ENCODE assay signal across 35 cellular contexts in the genomic region with DNA sequence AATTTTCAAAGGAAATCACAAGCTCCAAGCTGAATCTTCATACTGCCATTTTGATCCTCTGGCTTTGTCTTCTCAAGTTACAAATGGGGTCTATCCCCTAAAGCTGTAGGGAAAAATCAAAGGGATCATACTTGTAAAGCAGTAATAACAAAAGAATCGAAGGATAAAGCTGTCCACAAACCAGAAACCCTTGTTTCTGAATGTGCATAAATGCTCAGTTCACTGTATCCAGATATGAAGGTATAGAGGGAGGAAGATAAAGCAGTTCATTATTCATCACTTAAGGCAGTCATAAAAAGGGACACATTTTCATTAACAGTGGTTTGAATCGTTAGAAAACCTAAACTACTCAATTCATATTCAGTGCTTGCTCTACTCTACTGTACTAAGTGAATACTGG.
"Had no signal": no experiment of that assay in that cellular context is flagged by ENCODE, and none has a peak within 500 bp of the region (broad histone marks: within the 10 kb centered on the region; RNA-seq: fewer than 3 reads in every experiment).

No MANE protein-coding gene starts in this region.

- DNase-seq: activated effector memory CD4-positive, alpha-beta T cell treated with anti-CD3 and anti-CD28 coated beads, Interleukin-2, amount 50 U/mL, for 16 hours; activated effector memory CD4-positive, alpha-beta T cell treated with Interleukin-2 at 50 U/mL for 16 hours; activated gamma-delta T cell; activated gamma-delta T cell treated with Interleukin-2 at 50 U/mL for 16 hours; activated naive CD4-positive, alpha-beta T cell; activated naive CD4-positive, alpha-beta T cell treated with anti-CD3 and anti-CD28 coated beads for 36 hours; activated naive CD4-positive, alpha-beta T cell treated with anti-CD3 and anti-CD28 coated beads, Interleukin-2, amount 10 ng/mL, durations not matched to agents 7 days and 5 days; activated naive CD4-positive, alpha-beta T cell treated with anti-CD3 and anti-CD28 coated beads, Interleukin-2, amount 50 U/mL, for 16 hours; activated naive CD4-positive, alpha-beta T cell treated with Interleukin-2 at 50 U/mL for 16 hours; activated naive CD8-positive, alpha-beta T cell treated with anti-CD3 and anti-CD28 coated beads for 36 hours; activated naive CD8-positive, alpha-beta T cell treated with anti-CD3 and anti-CD28 coated beads, Interleukin-2, amount 10 ng/mL, durations not matched to agents 7 days and 5 days; activated naive CD8-positive, alpha-beta T cell treated with anti-CD3 and anti-CD28 coated beads, Interleukin-2, amount 50 U/mL, for 24 hours; activated T-cell treated with anti-CD3 and anti-CD28 coated beads, Interleukin-2, amount 50 U/mL, for 24 hours; activated T-cell treated with anti-CD3 and anti-CD28 coated beads, Interleukin-2, amount 50 U/mL, for 4 hours; activated T-cell treated with anti-CD3 and anti-CD28 coated beads, Interleukin-2, amount 50 U/mL, for 48 hours; activated T-cell treated with anti-CD3 and anti-CD28 coated beads, Interleukin-2, amount 50 U/mL, for 72 hours; adrenal gland; amniotic stem cell; amygdala; anterior cingulate cortex; aorta; body of pancreas; brain microvascular endothelial cell; caudate nucleus; central memory CD4-positive, alpha-beta T cell; cerebellar nuclear complex had no signal

- H3K27me3 Mint-ChIP-seq: activated naive CD4-positive, alpha-beta T cell treated with anti-CD3 and anti-CD28 coated beads, Interleukin-2, amount 10 ng/mL, durations not matched to agents 7 days and 5 days; activated naive CD4-positive, alpha-beta T cell treated with anti-CD3 and anti-CD28 coated beads, Interleukin-2, amount 50 U/mL, for 24 hours; activated naive CD8-positive, alpha-beta T cell; activated naive CD8-positive, alpha-beta T cell treated with anti-CD3 and anti-CD28 coated beads for 36 hours; activated naive CD8-positive, alpha-beta T cell treated with anti-CD3 and anti-CD28 coated beads, Interleukin-2, amount 10 ng/mL, durations not matched to agents 7 days and 5 days; activated naive CD8-positive, alpha-beta T cell treated with anti-CD3 and anti-CD28 coated beads, Interleukin-2, amount 50 U/mL, for 24 hours; activated T-helper 17 cell treated with anti-CD3 and anti-CD28 coated beads, Interleukin-2, amount 50 U/mL, for 72 hours; brain; central memory CD8-positive, alpha-beta T cell had no signal

- H3K4me1 Mint-ChIP-seq: activated naive CD4-positive, alpha-beta T cell treated with anti-CD3 and anti-CD28 coated beads, Interleukin-2, amount 10 ng/mL, durations not matched to agents 7 days and 5 days; activated naive CD4-positive, alpha-beta T cell treated with anti-CD3 and anti-CD28 coated beads, Interleukin-2, amount 50 U/mL, for 24 hours; activated naive CD8-positive, alpha-beta T cell treated with anti-CD3 and anti-CD28 coated beads for 36 hours; activated naive CD8-positive, alpha-beta T cell treated with anti-CD3 and anti-CD28 coated beads, Interleukin-2, amount 10 ng/mL, durations not matched to agents 7 days and 5 days; activated naive CD8-positive, alpha-beta T cell treated with anti-CD3 and anti-CD28 coated beads, Interleukin-2, amount 50 U/mL, for 24 hours; activated T-helper 17 cell treated with anti-CD3 and anti-CD28 coated beads, Interleukin-2, amount 50 U/mL, for 72 hours; central memory CD8-positive, alpha-beta T cell had no signal

- H3K9me3 Mint-ChIP-seq: activated naive CD4-positive, alpha-beta T cell treated with anti-CD3 and anti-CD28 coated beads for 36 hours; activated naive CD4-positive, alpha-beta T cell treated with anti-CD3 and anti-CD28 coated beads, Interleukin-2, amount 10 ng/mL, durations not matched to agents 7 days and 5 days; activated naive CD4-positive, alpha-beta T cell treated with anti-CD3 and anti-CD28 coated beads, Interleukin-2, amount 50 U/mL, for 72 hours; activated naive CD8-positive, alpha-beta T cell treated with anti-CD3 and anti-CD28 coated beads for 36 hours; activated naive CD8-positive, alpha-beta T cell treated with anti-CD3 and anti-CD28 coated beads, Interleukin-2, amount 10 ng/mL, durations not matched to agents 7 days and 5 days; activated naive CD8-positive, alpha-beta T cell treated with anti-CD3 and anti-CD28 coated beads, Interleukin-2, amount 50 U/mL, for 24 hours; activated T-cell treated with anti-CD3 and anti-CD28 coated beads, Interleukin-2, amount 50 U/mL, for 24 hours; activated T-cell treated with anti-CD3 and anti-CD28 coated beads, Interleukin-2, amount 50 U/mL, for 4 hours; activated T-helper 1 cell treated with anti-CD3 and anti-CD28 coated beads, Interleukin-12 subunit alpha, Interleukin-12 subunit beta, Interleukin-2, Interleukin-4 antibody, amounts not matched to agents 30 ng/mL and 10 ng/mL and 1 ng/mL, durations not matched to agents 14 hours and 24 hours and 36 hours; activated T-helper 17 cell treated with anti-CD3 and anti-CD28 coated beads, Interleukin-2, amount 50 U/mL, for 72 hours; activated T-helper 2 cell treated with anti-CD3 and anti-CD28 coated beads, Interferon-gamma antibody, Interleukin-2, Interleukin-4, amounts not matched to agents 10 μg/mL and 5 μg/mL and 100 μg/mL, durations not matched to agents 14 hours and 24 hours and 36 hours; brain had no signal

- FAIRE-seq: bronchial epithelial cell had no signal

- H3K4me3 Mint-ChIP-seq: activated naive CD4-positive, alpha-beta T cell treated with anti-CD3 and anti-CD28 coated beads for 36 hours; activated naive CD4-positive, alpha-beta T cell treated with anti-CD3 and anti-CD28 coated beads, Interleukin-2, amount 10 ng/mL, durations not matched to agents 7 days and 5 days; activated naive CD4-positive, alpha-beta T cell treated with anti-CD3 and anti-CD28 coated beads, Interleukin-2, amount 50 U/mL, for 24 hours; activated naive CD8-positive, alpha-beta T cell; activated naive CD8-positive, alpha-beta T cell treated with anti-CD3 and anti-CD28 coated beads for 36 hours; activated naive CD8-positive, alpha-beta T cell treated with anti-CD3 and anti-CD28 coated beads, Interleukin-2, amount 10 ng/mL, durations not matched to agents 7 days and 5 days; activated naive CD8-positive, alpha-beta T cell treated with anti-CD3 and anti-CD28 coated beads, Interleukin-2, amount 50 U/mL, for 24 hours; activated T-cell treated with anti-CD3 and anti-CD28 coated beads, Interleukin-2, amount 50 U/mL, for 24 hours; activated T-cell treated with anti-CD3 and anti-CD28 coated beads, Interleukin-2, amount 50 U/mL, for 4 hours; activated T-cell treated with anti-CD3 and anti-CD28 coated beads, Interleukin-2, amount 50 U/mL, for 72 hours; activated T-helper 1 cell treated with anti-CD3 and anti-CD28 coated beads, Interleukin-12 subunit alpha, Interleukin-12 subunit beta, Interleukin-2, Interleukin-4 antibody, amounts not matched to agents 30 ng/mL and 10 ng/mL and 1 ng/mL, durations not matched to agents 14 hours and 24 hours and 36 hours; activated T-helper 17 cell treated with anti-CD3 and anti-CD28 coated beads, Interleukin-2, amount 50 U/mL, for 72 hours; brain; central memory CD8-positive, alpha-beta T cell had no signal

- H3K36me3 Mint-ChIP-seq: activated naive CD4-positive, alpha-beta T cell treated with anti-CD3 and anti-CD28 coated beads, Interleukin-2, amount 10 ng/mL, durations not matched to agents 7 days and 5 days; activated naive CD4-positive, alpha-beta T cell treated with anti-CD3 and anti-CD28 coated beads, Interleukin-2, amount 50 U/mL, for 24 hours; activated naive CD4-positive, alpha-beta T cell treated with anti-CD3 and anti-CD28 coated beads, Interleukin-2, amount 50 U/mL, for 72 hours; activated naive CD8-positive, alpha-beta T cell; activated naive CD8-positive, alpha-beta T cell treated with anti-CD3 and anti-CD28 coated beads for 36 hours; activated naive CD8-positive, alpha-beta T cell treated with anti-CD3 and anti-CD28 coated beads, Interleukin-2, amount 10 ng/mL, durations not matched to agents 7 days and 5 days; brain had no signal

- H3K27ac Mint-ChIP-seq: activated naive CD4-positive, alpha-beta T cell treated with anti-CD3 and anti-CD28 coated beads for 36 hours; activated naive CD4-positive, alpha-beta T cell treated with anti-CD3 and anti-CD28 coated beads, Interleukin-2, amount 10 ng/mL, durations not matched to agents 7 days and 5 days; activated naive CD4-positive, alpha-beta T cell treated with anti-CD3 and anti-CD28 coated beads, Interleukin-2, amount 50 U/mL, for 24 hours; activated naive CD4-positive, alpha-beta T cell treated with anti-CD3 and anti-CD28 coated beads, Interleukin-2, amount 50 U/mL, for 72 hours; activated naive CD8-positive, alpha-beta T cell; activated naive CD8-positive, alpha-beta T cell treated with anti-CD3 and anti-CD28 coated beads for 36 hours; activated naive CD8-positive, alpha-beta T cell treated with anti-CD3 and anti-CD28 coated beads, Interleukin-2, amount 10 ng/mL, durations not matched to agents 7 days and 5 days; activated naive CD8-positive, alpha-beta T cell treated with anti-CD3 and anti-CD28 coated beads, Interleukin-2, amount 50 U/mL, for 24 hours; activated T-cell treated with anti-CD3 and anti-CD28 coated beads, Interleukin-2, amount 50 U/mL, for 24 hours; activated T-cell treated with anti-CD3 and anti-CD28 coated beads, Interleukin-2, amount 50 U/mL, for 72 hours; activated T-helper 1 cell treated with anti-CD3 and anti-CD28 coated beads, Interleukin-12 subunit alpha, Interleukin-12 subunit beta, Interleukin-2, Interleukin-4 antibody, amounts not matched to agents 30 ng/mL and 10 ng/mL and 1 ng/mL, durations not matched to agents 14 hours and 24 hours and 36 hours; activated T-helper 17 cell treated with anti-CD3 and anti-CD28 coated beads, Interleukin-2, amount 50 U/mL, for 72 hours; activated T-helper 2 cell treated with anti-CD3 and anti-CD28 coated beads, Interferon-gamma antibody, Interleukin-2, Interleukin-4, amounts not matched to agents 10 μg/mL and 5 μg/mL and 100 μg/mL, durations not matched to agents 14 hours and 24 hours and 36 hours; brain had no signal
